In the genomic region with DNA sequence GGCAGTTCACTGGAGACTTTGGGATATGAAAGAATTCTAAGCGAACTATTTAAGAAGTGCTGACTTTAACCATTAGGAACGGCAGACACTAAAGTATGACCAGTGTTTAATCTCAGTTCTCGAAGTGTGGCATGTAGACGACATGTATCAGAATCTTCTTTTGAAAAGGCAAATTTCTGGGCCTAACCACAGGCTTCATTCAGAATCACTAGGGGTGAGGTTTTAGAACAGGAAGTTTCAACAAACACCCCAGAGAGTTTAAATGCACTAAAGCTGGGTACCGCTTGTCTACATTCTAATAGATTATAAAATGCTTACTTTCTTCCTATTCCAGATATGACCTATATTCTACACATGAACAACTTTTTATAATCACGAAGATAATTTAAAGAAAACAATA, we compare ENCODE assay signal across 10 cellular contexts.
DNase-seq lines count a peak whose midpoint lies in the region; ATAC-seq and TF ChIP-seq lines count a peak whose summit lies in the region.
"Had no signal": no experiment of that assay in that cellular context is flagged by ENCODE, and none has a peak within 500 bp of the region (broad histone marks: within the 10 kb centered on the region; RNA-seq: fewer than 3 reads in every experiment).

No MANE protein-coding gene starts in this region.

- H3K4me3 Mint-ChIP-seq in T-helper 2 cell treated with Interferon-gamma antibody and Interleukin-4, amounts not matched to agents 5 μg/mL and 100 μg/mL, for 36 hours: peak overlapping the region; percentile 30
- no peak overlapping the region for H3K4me3 Mint-ChIP-seq in mesothelial cell of epicardium

- H3K27me3 ChIP-seq in BLaER1 (no peaks in the 10 kb centered on the region), gastroesophageal sphincter (no peaks in the 10 kb centered on the region)

- TF ChIP-seq CTCF in gastroesophageal sphincter (IDR thresholded peaks at IDR 0.05) (no peak), mesothelial cell of epicardium (IDR thresholded peaks at IDR 0.05; ENCODE audit: unreplicated experiment) (no peak)

- H3K4me3 ChIP-seq in BLaER1: no peak overlapping the region
- H3K4me3 ChIP-seq in gastroesophageal sphincter: no peak overlapping the region

- H3K27me3 Mint-ChIP-seq in T-helper 2 cell treated with Interferon-gamma antibody and Interleukin-4, amounts not matched to agents 5 μg/mL and 100 μg/mL, for 36 hours (ENCODE audit: low read depth): no peaks in the 10 kb centered on the region
- H3K27me3 Mint-ChIP-seq in mesothelial cell of epicardium (ENCODE audit: low read depth): no peaks in the 10 kb centered on the region

- ATAC-seq in HG02981 (IDR thresholded peaks at IDR 0.05; ENCODE audit: unreplicated experiment) (peak; percentile 85), gastroesophageal sphincter (no peak)

- in situ Hi-C loops in ACHN (cut with HindIII; ENCODE audit: low pct_ligation_motif_present, low pct_unique_long_range_greater_than_20kb, low sequenced_read_pairs): no loop called here

- TF ChIP-seq POLR2A in gastroesophageal sphincter (IDR thresholded peaks at IDR 0.05): no peak

- H3K9me3 ChIP-seq in BLaER1 (peaks cover 7% of the 10 kb centered on the region; the same call in 1 of the 2 replicates), gastroesophageal sphincter (no peaks in the 10 kb centered on the region)

- DNase-seq in GM19238 (ENCODE audit: insufficient read length, low spot score) (peak; percentile 51), ACHN (no peak), HPDE6-E6E7 (ENCODE audit: extremely low spot score) (no peak), mesothelial cell of epicardium (ENCODE audit: low spot score in 2 of 2, unreplicated experiment in 2 of 2) (no peak)
- DNase-seq in T-helper 2 cell treated with Interferon-gamma antibody and Interleukin-4, amounts not matched to agents 5 μg/mL and 100 μg/mL, for 36 hours (ENCODE audit: low spot score): no peak
- DNase-seq: IMR-90 had no signal

- H3K36me3 ChIP-seq in BLaER1 (no peaks in the 10 kb centered on the region), gastroesophageal sphincter (no peaks in the 10 kb centered on the region)

- H3K27ac Mint-ChIP-seq in T-helper 2 cell treated with Interferon-gamma antibody and Interleukin-4, amounts not matched to agents 5 μg/mL and 100 μg/mL, for 36 hours: peak overlapping the region; percentile 45
- H3K27ac Mint-ChIP-seq in mesothelial cell of epicardium: no peak overlapping the region

- no peak overlapping the region for H3K9ac ChIP-seq in BLaER1

- H4K20me1 ChIP-seq in BLaER1: no peaks in the 10 kb centered on the region

- H3K4me2 ChIP-seq in BLaER1: peak overlapping the region; percentile 71

- peaks cover 66% of the 10 kb centered on the region for H3K4me1 Mint-ChIP-seq in T-helper 2 cell treated with Interferon-gamma antibody and Interleukin-4, amounts not matched to agents 5 μg/mL and 100 μg/mL, for 36 hours (ENCODE audit: low read depth)
- peaks cover 4% of the 10 kb centered on the region for H3K4me1 Mint-ChIP-seq in mesothelial cell of epicardium

- H3K9me3 Mint-ChIP-seq in T-helper 2 cell treated with Interferon-gamma antibody and Interleukin-4, amounts not matched to agents 5 μg/mL and 100 μg/mL, for 36 hours: peaks cover 17% of the 10 kb centered on the region
- peaks cover 9% of the 10 kb centered on the region for H3K9me3 Mint-ChIP-seq in mesothelial cell of epicardium

- H3K4me1 ChIP-seq in BLaER1 (peaks cover 35% of the 10 kb centered on the region), gastroesophageal sphincter (peaks cover 5 to 47% (median 6%) of the 10 kb centered on the region in 3 donors)

- WGBS in gastroesophageal sphincter (ENCODE audit: low coverage in 1 of 2), 2 donors: 63 to 67% methylated on average over 6 of the region's 6 CpGs

- peaks cover 75% of the 10 kb centered on the region for H3K36me3 Mint-ChIP-seq in T-helper 2 cell treated with Interferon-gamma antibody and Interleukin-4, amounts not matched to agents 5 μg/mL and 100 μg/mL, for 36 hours (ENCODE audit: low read depth)
- H3K36me3 Mint-ChIP-seq in mesothelial cell of epicardium: peaks cover 1% of the 10 kb centered on the region

- TF ChIP-seq EP300 in gastroesophageal sphincter (IDR thresholded peaks at IDR 0.05): no peak

- peak overlapping the region; percentile 36; the same call in 1 of the 2 replicates for H3K27ac ChIP-seq in BLaER1
- peak overlapping the region in 2 of 4 donors; percentile 2 to 52 for H3K27ac ChIP-seq in gastroesophageal sphincter
- H3K27ac ChIP-seq: C4-2B had no signal
